In the genomic region with DNA sequence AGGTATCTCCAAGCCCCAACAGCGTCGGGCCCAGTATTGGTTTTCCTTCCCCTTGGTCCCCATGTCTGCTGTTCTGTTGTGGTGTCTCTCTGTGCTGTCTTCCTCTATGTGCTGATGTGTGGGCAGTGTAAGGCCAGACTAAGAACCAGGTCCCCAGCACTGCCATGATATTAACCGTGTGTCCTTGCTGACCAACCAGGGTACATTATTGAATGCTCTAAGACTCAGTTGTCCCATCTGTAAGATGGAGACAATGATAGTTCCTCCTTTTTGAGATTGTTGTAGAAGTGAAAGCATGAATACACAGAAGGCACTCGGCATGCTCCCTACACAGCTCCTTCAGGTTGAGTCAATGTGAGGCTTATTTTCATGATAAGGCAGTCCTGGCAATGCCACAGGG, we compare ENCODE assay signal across 9 cellular contexts. TPM values are rescaled to one million over a fixed set of nuclear protein-coding genes. Genes with fewer than 3 reads are reported as not detected.
"Had no signal": no experiment of that assay in that cellular context is flagged by ENCODE, and none has a peak within 500 bp of the region (broad histone marks: within the 10 kb centered on the region; RNA-seq: fewer than 3 reads in every experiment).

No MANE protein-coding gene starts in this region.

- H3K4me3 Mint-ChIP-seq: HFFc6 had no signal

- DNase-seq: GM23248, GOT3, HFFc6, IMR-90 had no signal

- H3K4me1 ChIP-seq: HAP-1 had no signal

- H3K9ac ChIP-seq: GM23248 had no signal

- H3K4me3 ChIP-seq: GM23248, HAP-1 had no signal

- H3K36me3 ChIP-seq: HAP-1 had no signal

- H3K27ac ChIP-seq: GM23248, HL-60 had no signal

- H3K27ac Mint-ChIP-seq: HFFc6 had no signal

RNA-seq across cellular contexts. Expression of a gene that starts 20.6 kb away (rescaled TPM):
- total RNA-seq: GM23248, IMR-90 had no signal

RNA-seq across cellular contexts. Expression of a gene that starts 29.0 kb away (rescaled TPM):
- total RNA-seq: GM23248, H4, H7, HFFc6, HT1080, IMR-90 had no signal
- polyA plus RNA-seq: GM23248, IMR-90 had no signal
